14 cellular contexts compared by ENCODE assay signal in the genomic region with DNA sequence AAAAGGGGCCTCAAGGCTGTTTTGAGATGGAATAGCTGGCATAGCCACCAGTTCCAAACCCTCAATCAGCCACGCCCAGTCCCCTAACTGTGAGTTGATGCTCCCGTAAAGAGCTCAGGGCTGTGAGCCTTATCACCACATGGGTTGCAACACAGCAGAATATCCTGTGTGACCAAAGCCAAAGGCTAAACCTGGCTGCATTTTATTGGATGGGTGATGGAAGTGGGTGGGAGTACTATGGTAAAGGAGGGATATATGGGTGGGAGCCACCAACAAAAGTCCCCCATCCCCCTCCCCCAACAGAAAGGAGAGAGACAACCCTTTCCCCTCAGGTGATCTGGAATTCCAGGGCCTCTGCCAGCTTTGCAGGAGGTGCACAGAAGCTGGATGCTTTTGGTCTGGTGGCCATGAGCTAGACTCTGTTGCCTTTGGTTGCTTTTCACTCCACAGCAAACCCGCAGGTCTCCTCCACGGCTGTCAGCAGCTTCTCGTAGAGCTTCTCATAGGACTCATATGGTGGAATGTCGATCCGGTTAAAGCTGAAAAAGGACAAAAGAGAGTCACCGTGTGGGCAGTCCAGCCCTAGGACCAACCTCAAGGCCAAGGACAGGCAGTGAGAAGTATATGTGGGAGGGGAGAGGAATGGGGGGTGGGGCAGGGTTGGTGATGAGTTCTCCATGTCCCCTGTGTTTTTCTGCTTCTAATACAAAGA.
A peak's percentile ranks its signal among the peaks of the same experiment; 100 is the strongest.
DNase-seq lines count a peak whose midpoint lies in the region; ATAC-seq and TF ChIP-seq lines count a peak whose summit lies in the region.
"Had no signal": no experiment of that assay in that cellular context is flagged by ENCODE, and none has a peak within 500 bp of the region (broad histone marks: within the 10 kb centered on the region; RNA-seq: fewer than 3 reads in every experiment).

No MANE protein-coding gene starts in this region.

- H3K27ac Mint-ChIP-seq in activated T-helper 17 cell treated with anti-CD3 and anti-CD28 coated beads, Interleukin-2, amount 50 U/mL, for 72 hours = peak overlapping the region; percentile 56
- H3K27ac Mint-ChIP-seq: WTC11 had no signal

- H3K9ac ChIP-seq in skeletal muscle tissue (ENCODE audit: low read depth in 1 of 3, low read length in 3 of 3) = no peak overlapping the region

- no peaks in the 10 kb centered on the region for H3K27me3 ChIP-seq in heart left ventricle
- no peaks in the 10 kb centered on the region for H3K27me3 ChIP-seq in skeletal muscle tissue (ENCODE audit: control insufficient read depth in 3 of 3, insufficient read depth in 3 of 3, low read length in 3 of 3)

- H3K9me3 Mint-ChIP-seq in activated T-helper 17 cell treated with anti-CD3 and anti-CD28 coated beads, Interleukin-2, amount 50 U/mL, for 72 hours = no peaks in the 10 kb centered on the region
- H3K9me3 Mint-ChIP-seq: WTC11 had no signal

- H3K4me3 ChIP-seq in heart left ventricle = no peak overlapping the region
- H3K4me3 ChIP-seq in skeletal muscle tissue (ENCODE audit: low read length in 3 of 3) = no peak overlapping the region

- H3K4me1 Mint-ChIP-seq in activated T-helper 17 cell treated with anti-CD3 and anti-CD28 coated beads, Interleukin-2, amount 50 U/mL, for 72 hours = peaks cover 5% of the 10 kb centered on the region
- H3K4me1 Mint-ChIP-seq: WTC11 had no signal

- H3K27ac ChIP-seq in heart left ventricle (peak overlapping the region; percentile 65 to 91 (median 77)), skeletal muscle tissue (ENCODE audit: low read depth, low read length) (peak overlapping the region; percentile 71)
- H3K27ac ChIP-seq: HL-60 had no signal

- no peak for TF ChIP-seq POLR2A in heart left ventricle (IDR thresholded peaks at IDR 0.05)

- peak; percentile 17 for DNase-seq in ELR (ENCODE audit: low read depth)
- peak in 1 of 5 donors; percentile 10 for DNase-seq in heart left ventricle
- no peak for DNase-seq in DMS53 (lab: John Stamatoyannopoulos, UW)
- DNase-seq in NCI-H2081 treated with DMSO at 0.1 percent for 48 hours (lab: John Stamatoyannopoulos, UW) = no peak
- DNase-seq: activated T-cell treated with anti-CD3 and anti-CD28 coated beads for 4 hours, AML-193, DND-41, left cardiac atrium had no signal

- peaks cover 88% of the 10 kb centered on the region for H3K36me3 Mint-ChIP-seq in activated T-helper 17 cell treated with anti-CD3 and anti-CD28 coated beads, Interleukin-2, amount 50 U/mL, for 72 hours (ENCODE audit: low read depth)

- ATAC-seq in activated T-helper 17 cell treated with anti-CD3 and anti-CD28 coated beads, Interleukin-2, amount 50 U/mL, for 72 hours (replicated peaks) = no peak
- peak in 2 of 4 donors; percentile 7 to 8 for ATAC-seq in heart left ventricle
- no peak for ATAC-seq in HG03469 (IDR thresholded peaks at IDR 0.05; ENCODE audit: unreplicated experiment)
- no peak for ATAC-seq in HG03354 (IDR thresholded peaks at IDR 0.05; ENCODE audit: poor library complexity, severe bottlenecking, unreplicated experiment)
- ATAC-seq: WTC11 had no signal

- no peak overlapping the region for H3K4me3 Mint-ChIP-seq in activated T-helper 17 cell treated with anti-CD3 and anti-CD28 coated beads, Interleukin-2, amount 50 U/mL, for 72 hours
- H3K4me3 Mint-ChIP-seq: WTC11 had no signal

- H3K9me3 ChIP-seq in heart left ventricle (peaks cover 0 to 5% (median 0%) of the 10 kb centered on the region in 12 donors), skeletal muscle tissue (ENCODE audit: control insufficient read depth in 3 of 3, low read length in 3 of 3) (no peaks in the 10 kb centered on the region)

- TF ChIP-seq CTCF in heart left ventricle (IDR thresholded peaks at IDR 0.05) = no peak

- H3K27me3 Mint-ChIP-seq in activated T-helper 17 cell treated with anti-CD3 and anti-CD28 coated beads, Interleukin-2, amount 50 U/mL, for 72 hours = no peaks in the 10 kb centered on the region

- peaks cover 0 to 82% (median 72%) of the 10 kb centered on the region in 9 donors for H3K36me3 ChIP-seq in heart left ventricle
- peaks cover 54 to 57% (median 57%) of the 10 kb centered on the region in 3 donors for H3K36me3 ChIP-seq in skeletal muscle tissue (ENCODE audit: control insufficient read depth in 3 of 3, insufficient read depth in 3 of 3, low read length in 3 of 3)

- WGBS in heart left ventricle, 4 donors = 89 to 93% (median 93%) methylated on average over 8 of the region's 8 CpGs

- H3K4me1 ChIP-seq in heart left ventricle = peaks cover 0 to 33% (median 10%) of the 10 kb centered on the region in 12 donors
- peaks cover 6 to 21% (median 7%) of the 10 kb centered on the region in 3 donors for H3K4me1 ChIP-seq in skeletal muscle tissue (ENCODE audit: control insufficient read depth in 3 of 3, insufficient read depth in 3 of 3, low read length in 3 of 3)

- intact Hi-C loops in heart left ventricle (cut with DNase I) = loop anchor here in 1 of 10 donors (10.0 kb wide), 1 partner anchor 384 kb away; no protein-coding TSS in a partner anchor
